Comparison of ENCODE assay signal across 23 cellular contexts in genomic region chr9:109993250-109993978, GRCh38.
DNase-seq lines count a peak whose midpoint lies in the region; FAIRE-seq and TF ChIP-seq lines count a peak whose summit lies in the region.
"Had no signal": no experiment of that assay in that cellular context is flagged by ENCODE, and none has a peak within 500 bp of the region (broad histone marks: within the 10 kb centered on the region; RNA-seq: fewer than 3 reads in every experiment).

No MANE protein-coding gene starts in this region.

- H3K4me1 ChIP-seq in HEK293 (ENCODE audit: control insufficient read depth, insufficient read depth, low read length) (no peaks in the 10 kb centered on the region), OCI-LY7 (ENCODE audit: insufficient read depth, low read length, poor library complexity, severe bottlenecking) (peaks cover 10% of the 10 kb centered on the region), H1 (replicated peaks in 1 of 4; ENCODE audit: control insufficient read depth in 3 of 4, insufficient read depth in 4 of 4, low read length in 3 of 4) (no peaks in the 10 kb centered on the region), subcutaneous abdominal adipose tissue (ENCODE audit: control insufficient read depth in 5 of 5, insufficient read depth in 5 of 5, low read length in 5 of 5) (peaks cover 0 to 21% (median 5%) of the 10 kb centered on the region in 5 donors)

- 60% methylated on average over 2 of the region's 2 CpGs; no CpG with 5 or more reads in 1 of the 2 experiments for WGBS in H1 (ENCODE audit: extremely low coverage in 1 of 2, insufficient coverage in 1 of 2, insufficient read length in 1 of 2, insufficient replicate concordance in 2 of 2, low coverage in 1 of 2, low lambda C conversion rate in 2 of 2, missing lambda C conversion rate in 1 of 2), 2 experiments

- 0 out of 2 replicates have a peak, but pooled peaks cover 2% of the 10 kb centered on the region for H3K23me2 ChIP-seq in H1 (ENCODE audit: low read depth, low read length)

- intact Hi-C loops in OCI-LY7 (cut with micrococcal nuclease; ENCODE audit: unreplicated experiment), result no loop called here

- DNase-seq in OCI-LY7 (ENCODE audit: low spot score), result peak; percentile 19
- DNase-seq in H1 (ENCODE audit: low read depth in 1 of 2, low spot score in 2 of 2), result no peak
- DNase-seq in NCI-H1417 (lab: John Stamatoyannopoulos, UW), result no peak
- no peak for DNase-seq in DMS53 (lab: John Stamatoyannopoulos, UW)
- DNase-seq in NCI-H2029 (lab: John Stamatoyannopoulos, UW), result no peak
- DNase-seq: CD8-positive, alpha-beta memory T cell; DMS 273 treated with DMSO at 0.1 percent for 48 hours; DMS79 treated with DMSO at 0.1 percent for 48 hours; GM23248; H9; HFFc6; Karpas-422; NCI-H1092 treated with DMSO at 0.1 percent for 48 hours; NCI-H1436 treated with DMSO at 0.1 percent for 48 hours; NCI-H1930; NCI-H526 treated with DMSO at 0.1 percent for 48 hours; SIG-M5 had no signal

- H2BK12ac ChIP-seq in H1 (ENCODE audit: low read depth, low read length), result no peak overlapping the region

- H3K23ac ChIP-seq in H1 (ENCODE audit: insufficient read length), result no peak overlapping the region

- no peak overlapping the region for H4K91ac ChIP-seq in H1 (replicated peaks; ENCODE audit: insufficient read length, low read length)

- no peak overlapping the region for H3K56ac ChIP-seq in H1 (replicated peaks; ENCODE audit: insufficient read length, low read depth, low read length)

- H4K20me1 ChIP-seq in OCI-LY7 (ENCODE audit: insufficient read depth, low read length), result no peaks in the 10 kb centered on the region
- no peaks in the 10 kb centered on the region for H4K20me1 ChIP-seq in H1 (replicated peaks in 1 of 2; ENCODE audit: control insufficient read depth in 1 of 2, insufficient read depth in 2 of 2, low read length in 2 of 2)

- FAIRE-seq in H1 (lab: Jason Lieb, UNC), result no peak
- FAIRE-seq: GM18507, RCC 7860 had no signal

- H2BK120ac ChIP-seq in H1 (replicated peaks; ENCODE audit: low read depth, low read length), result no peak overlapping the region

- H3K9ac ChIP-seq in H1 (replicated peaks in 1 of 4; ENCODE audit: extremely low read depth in 1 of 4, low read depth in 3 of 4, low read length in 3 of 4) (no peak overlapping the region), subcutaneous abdominal adipose tissue (ENCODE audit: low read length in 5 of 5) (no peak overlapping the region)
- H3K9ac ChIP-seq: GM23248 had no signal

- TF ChIP-seq CTCF in HEK293 (tag by site-specific recombination; IDR thresholded peaks at IDR 0.05) (no peak), OCI-LY7 (conservative IDR thresholded peaks at IDR 0.05; ENCODE audit: low read length) (no peak), H1 (IDR thresholded peaks at IDR 0.05; ENCODE audit: control extremely low read depth in 1 of 3, insufficient read depth in 1 of 3, low read depth in 1 of 3, low read length in 3 of 3) (no peak)

- no peak overlapping the region for H4K8ac ChIP-seq in H1 (ENCODE audit: extremely low read depth, insufficient read depth, low read length)

- no peak for TF ChIP-seq POLR2A in H1 (IDR thresholded peaks at IDR 0.05; ENCODE audit: control extremely low read depth in 1 of 2, low read depth in 2 of 2, low read length in 2 of 2)

- H3K27ac ChIP-seq in HEK293 (ENCODE audit: extremely low read depth, low read depth, low read length) (no peak overlapping the region), OCI-LY7 (ENCODE audit: low read depth, low read length, poor library complexity, severe bottlenecking) (no peak overlapping the region), H1 (ENCODE audit: low read depth, low read length) (no peak overlapping the region), subcutaneous abdominal adipose tissue (ENCODE audit: low read depth, low read length) (peak overlapping the region; percentile 13)
- H3K27ac ChIP-seq: C4-2B, GM23248, SK-N-MC had no signal

- H3K4me2 ChIP-seq in OCI-LY7 (ENCODE audit: low read length), result 0 out of 2 replicates have a peak overlapping the region, but pooled peaks have one; percentile 2
- H3K4me2 ChIP-seq in H1 (ENCODE audit: insufficient read depth in 1 of 2, low read depth in 2 of 2, low read length in 2 of 2), result no peak overlapping the region

- POLR2A ChIA-PET in HEK293 (lab: Yijun Ruan, JAX), result no interaction called here
- POLR2A ChIA-PET in OCI-LY7 (lab: Charles Lee), result interaction anchor here (0.6 to 0.9 kb wide), 4 partner anchors 14 to 319 kb away, joined by 3 to 5 read pairs (median 3); no protein-coding TSS in a partner anchor
- POLR2A ChIA-PET in H1 (lab: Charles Lee; ENCODE audit: partially characterized antibody), result no interaction called here

- no peaks in the 10 kb centered on the region for H3K27me3 ChIP-seq in H1 (replicated peaks in 1 of 4; ENCODE audit: control insufficient read depth in 3 of 4, extremely low read depth in 1 of 4, insufficient read depth in 3 of 4, low read length in 3 of 4)
- no peaks in the 10 kb centered on the region for H3K27me3 ChIP-seq in subcutaneous abdominal adipose tissue (ENCODE audit: control insufficient read depth in 5 of 5, insufficient read depth in 4 of 5, low read length in 5 of 5)

- H2BK15ac ChIP-seq in H1 (ENCODE audit: low read length), result no peak overlapping the region

- no peak overlapping the region for H3K14ac ChIP-seq in H1 (ENCODE audit: insufficient read length)

- TF ChIP-seq EP300 in H1 (IDR thresholded peaks at IDR 0.05; ENCODE audit: borderline replicate concordance in 1 of 2, low read depth in 2 of 2, low read length in 2 of 2), result no peak

- no peaks in the 10 kb centered on the region for H3K79me1 ChIP-seq in H1 (ENCODE audit: low read depth, low read length)

- no peak overlapping the region for H2BK20ac ChIP-seq in H1 (ENCODE audit: low read length)

- no peak overlapping the region for H2AK5ac ChIP-seq in H1 (ENCODE audit: low read depth, low read length)

- H3K36me3 ChIP-seq in HEK293 (ENCODE audit: control insufficient read depth in 2 of 2, insufficient read depth in 1 of 2, low read length in 2 of 2) (no peaks in the 10 kb centered on the region), OCI-LY7 (ENCODE audit: insufficient read depth, low read length) (no peaks in the 10 kb centered on the region; the same call in 1 of the 2 replicates), H1 (ENCODE audit: control insufficient read depth in 2 of 4, insufficient read depth in 4 of 4, low read length in 3 of 4) (no peaks in the 10 kb centered on the region; a peak in 1 of 8 replicates), subcutaneous abdominal adipose tissue (ENCODE audit: control insufficient read depth in 5 of 5, insufficient read depth in 5 of 5, low read length in 5 of 5) (peaks cover 0 to 19% (median 5%) of the 10 kb centered on the region in 5 donors)

- H2AFZ ChIP-seq in OCI-LY7 (ENCODE audit: low read length) (peak overlapping the region; percentile 26; the same call in 1 of the 2 replicates), H1 (ENCODE audit: low read length) (no peak overlapping the region)
- H2AFZ ChIP-seq: GM23248 had no signal

- H4K5ac ChIP-seq in H1 (ENCODE audit: insufficient read length, low read depth, low read length), result no peak overlapping the region

- H3K4ac ChIP-seq in H1 (replicated peaks; ENCODE audit: insufficient read length, low read depth, low read length), result no peak overlapping the region

- H3K4me3 ChIP-seq in HEK293 (ENCODE audit: low read depth, low read length), result no peak overlapping the region
- H3K4me3 ChIP-seq in OCI-LY7 (ENCODE audit: low read depth, low read length, poor library complexity, severe bottlenecking), result no peak overlapping the region
- H3K4me3 ChIP-seq in H1 (ENCODE audit: extremely low read depth in 1 of 4, insufficient read depth in 2 of 4, low read depth in 3 of 4, low read length in 4 of 4), result no peak overlapping the region
- no peak overlapping the region for H3K4me3 ChIP-seq in subcutaneous abdominal adipose tissue (ENCODE audit: low read depth in 1 of 5, low read length in 5 of 5)
- H3K4me3 ChIP-seq: GM23248, SK-N-MC had no signal

- H2BK5ac ChIP-seq in H1 (ENCODE audit: low read depth, low read length), result no peak overlapping the region

- H3K9me2 ChIP-seq in OCI-LY7 (ENCODE audit: insufficient read depth, low read length), result no peaks in the 10 kb centered on the region

- H3K79me2 ChIP-seq in OCI-LY7 (ENCODE audit: insufficient read depth, low read depth, low read length), result no peaks in the 10 kb centered on the region
- H3K79me2 ChIP-seq in H1 (ENCODE audit: control insufficient read depth in 1 of 2, insufficient read depth in 2 of 2, low read length in 2 of 2), result no peaks in the 10 kb centered on the region

- no peak overlapping the region for H3K18ac ChIP-seq in H1 (ENCODE audit: extremely low read depth, low read length)

- no peaks in the 10 kb centered on the region for H3K9me3 ChIP-seq in HEK293 (ENCODE audit: control insufficient read depth, insufficient read depth, low read depth, low read length)
- H3K9me3 ChIP-seq in OCI-LY7 (ENCODE audit: low read length), result peaks cover 28% of the 10 kb centered on the region; the same call in 1 of the 2 replicates
- peaks cover 0 to 6% of the 10 kb centered on the region in 2 experiments; a peak in 1 of 4 replicates for H3K9me3 ChIP-seq in H1 (ENCODE audit: insufficient read depth in 2 of 2, low read depth in 1 of 2, low read length in 1 of 2)
- H3K9me3 ChIP-seq in subcutaneous abdominal adipose tissue (ENCODE audit: control insufficient read depth in 5 of 5, low read length in 5 of 5), result no peaks in the 10 kb centered on the region

- TF ChIP-seq RAD21 in H1 (IDR thresholded peaks at IDR 0.05 in 1 of 2, conservative IDR thresholded peaks at IDR 0.05 in 1 of 2; ENCODE audit: low read depth in 2 of 2, low read length in 2 of 2), result no peak

- CTCF ChIA-PET in HEK293 (lab: Yijun Ruan, JAX) (interaction anchor here (0.9 kb wide), 1 partner anchor 13 kb away, joined by 5 read pairs; no protein-coding TSS in a partner anchor), OCI-LY7 (lab: Charles Lee; ENCODE audit: unreplicated experiment) (no interaction called here), H1 (lab: Charles Lee; ENCODE audit: partially characterized antibody) (interaction anchor here (0.6 to 1.8 kb wide), 2 partner anchors 54 to 1660 kb away, joined by 4 read pairs; no protein-coding TSS in a partner anchor)

- no TSS peak for BruUV-seq in OCI-LY7 (replicated peaks; lab: Mats Ljungman, UMichigan)

TF ChIP-seq in HEK293, 187 proteins besides CTCF, POLR2A, EP300 and RAD21 (continues in another document):
- TF ChIP-seq KLF16 (tag by site-specific recombination; IDR thresholded peaks at IDR 0.05), result no peak

TF ChIP-seq in H1, 55 proteins besides CTCF, POLR2A, EP300 and RAD21 (continues in another document):
- TF ChIP-seq ATF3 (IDR thresholded peaks at IDR 0.05; ENCODE audit: insufficient read depth, low read depth, low read length), result 0 out of 2 replicates have a peak, but pooled peaks have one; percentile 41
